8 cellular contexts compared by ENCODE assay signal in genomic region chr1:192544983-192545393, GRCh38. TPM values are rescaled to one million over a fixed set of nuclear protein-coding genes. Genes with fewer than 3 reads are reported as not detected.
A peak's percentile ranks its signal among the peaks of the same experiment; 100 is the strongest.
DNase-seq lines count a peak whose midpoint lies in the region; ATAC-seq, FAIRE-seq and TF ChIP-seq lines count a peak whose summit lies in the region.

No MANE protein-coding gene starts in this region.

- peak; percentile 88 for DNase-seq in A172 (ENCODE audit: low spot score)
- DNase-seq in activated B cell treated with CpG ODN at 0.5 μM for 24 hours, result no peak
- no peak for DNase-seq in mucosa of descending colon
- DNase-seq in GF-D8 (lab: John Stamatoyannopoulos, UW), result no peak
- DNase-seq in D721Med (ENCODE audit: insufficient read length, low spot score), result no peak
- DNase-seq in body of pancreas, result no peak

- no peaks in the 10 kb centered on the region for H3K27me3 ChIP-seq in body of pancreas

- H3K9me3 ChIP-seq in mucosa of descending colon, result no peaks in the 10 kb centered on the region
- H3K9me3 ChIP-seq in body of pancreas, result no peaks in the 10 kb centered on the region

- no peaks in the 10 kb centered on the region for H3K27me3 Mint-ChIP-seq in activated B cell treated with CpG ODN at 0.5 μM for 24 hours

- intact Hi-C loops in activated B cell treated with CpG ODN at 0.5 μM for 24 hours (cut with micrococcal nuclease) (loop anchor here (1.0 to 2.0 kb wide), 8 partner anchors 8 to 68 kb away; partner anchors contain the start of gene RGS1), mucosa of descending colon (cut with DNase I, micrococcal nuclease) (no loop called here), body of pancreas (cut with DNase I) (no loop called here)

- FAIRE-seq in D721Med (lab: Jason Lieb, UNC), result no peak

- peaks cover 2% of the 10 kb centered on the region for H3K4me1 ChIP-seq in mucosa of descending colon (ENCODE audit: low read depth)
- peaks cover 4% of the 10 kb centered on the region for H3K4me1 ChIP-seq in body of pancreas

- H3K27ac ChIP-seq in body of pancreas, result no peak overlapping the region

- no peak for TF ChIP-seq POLR2A in body of pancreas (IDR thresholded peaks at IDR 0.05)

- TF ChIP-seq CTCF in activated B cell treated with CpG ODN at 0.5 μM for 24 hours (IDR thresholded peaks at IDR 0.05), result no peak
- TF ChIP-seq CTCF in mucosa of descending colon (IDR thresholded peaks at IDR 0.05), result no peak
- no peak for TF ChIP-seq CTCF in D721Med (IDR thresholded peaks at IDR 0.05; ENCODE audit: insufficient read depth, missing control alignments)
- TF ChIP-seq CTCF in body of pancreas (IDR thresholded peaks at IDR 0.05), result no peak

- H3K27ac Mint-ChIP-seq in activated B cell treated with CpG ODN at 0.5 μM for 24 hours, result peak overlapping the region; percentile 86

- CTCF ChIA-PET in activated B cell treated with CpG ODN at 0.5 μM for 24 hours (lab: Charles Lee), result interaction anchor here (1.3 to 2.9 kb wide), 6 partner anchors 22 to 71 kb away, joined by 3 to 16 read pairs (median 6); no protein-coding TSS in a partner anchor

- POLR2A ChIA-PET in activated B cell treated with CpG ODN at 0.5 μM for 24 hours (lab: Charles Lee), result interaction anchor here (0.7 to 4.8 kb wide), 11 partner anchors 9 to 64 kb away, joined by 3 to 46 read pairs (median 7); no protein-coding TSS in a partner anchor

- H3K4me3 Mint-ChIP-seq in activated B cell treated with CpG ODN at 0.5 μM for 24 hours, result peak overlapping the region; percentile 72

- H3K36me3 ChIP-seq in mucosa of descending colon (ENCODE audit: low read depth) (no peaks in the 10 kb centered on the region), body of pancreas (replicated peaks in 1 of 2; ENCODE audit: insufficient read depth in 1 of 2, low read depth in 2 of 2) (no peaks in the 10 kb centered on the region)

- 73 to 76% methylated on average over 5 of the region's 5 CpGs for WGBS in body of pancreas, 2 donors

- H3K36me3 Mint-ChIP-seq in activated B cell treated with CpG ODN at 0.5 μM for 24 hours (ENCODE audit: low read depth), result no peaks in the 10 kb centered on the region

- ATAC-seq in GM19043 (IDR thresholded peaks at IDR 0.05; ENCODE audit: low read depth, unreplicated experiment) (peak; percentile 60), HG03135 (IDR thresholded peaks at IDR 0.05; ENCODE audit: unreplicated experiment) (peak; percentile 65), activated B cell treated with CpG ODN at 0.5 μM for 24 hours (ENCODE audit: low read depth) (peak; percentile 79), mucosa of descending colon (peak; percentile 43), body of pancreas (no peak)

- H3K4me1 Mint-ChIP-seq in activated B cell treated with CpG ODN at 0.5 μM for 24 hours, result peaks cover 60% of the 10 kb centered on the region

- H3K4me3 ChIP-seq in mucosa of descending colon (no peak overlapping the region), body of pancreas (no peak overlapping the region)

- H3K9me3 Mint-ChIP-seq in activated B cell treated with CpG ODN at 0.5 μM for 24 hours, result no peaks in the 10 kb centered on the region

RNA-seq across cellular contexts. Expression of gene RGS1, which starts 30.6 kb away (rescaled TPM):
- not detected in 2 replicates for total RNA-seq in A172 (2014; rRNA removed; shearing (Covaris generic))
- total RNA-seq in activated B cell treated with CpG ODN at 0.5 μM for 24 hours (52.9 and 56.8 TPM in 2 replicates), mucosa of descending colon (10 to 100 TPM in 2 of 3 donors, 1 to 10 TPM in 1; 8.9 to 82.0 (median 20.6) TPM), body of pancreas (10 to 100 TPM in 1 of 2 donors, under 1 TPM in 1; 0.99 to 10.4 TPM)
